ENCODE assay signal across 1 cellular context in genomic region chr3:117898722-117899121, GRCh38.
TF ChIP-seq lines count a peak whose summit lies in the region.

No MANE protein-coding gene starts in this region.

TF ChIP-seq in HepG2, 621 proteins besides CTCF, POLR2A, EP300 and RAD21 (continued from another document):
- TF ChIP-seq HNF1A (IDR thresholded peaks at IDR 0.05; ENCODE audit: low read depth) = no peak
- no peak for TF ChIP-seq HNF1A (CRISPR knock-in tag; IDR thresholded peaks at IDR 0.05; ENCODE audit: borderline replicate concordance)
